Comparison of ENCODE assay signal across 10 cellular contexts in genomic region chr1:6485140-6485936, GRCh38. TPM values are rescaled to one million over a fixed set of nuclear protein-coding genes. Genes with fewer than 3 reads are reported as not detected.
DNase-seq lines count a peak whose midpoint lies in the region; ATAC-seq and TF ChIP-seq lines count a peak whose summit lies in the region.
"Had no signal": no experiment of that assay in that cellular context is flagged by ENCODE, and none has a peak within 500 bp of the region (broad histone marks: within the 10 kb centered on the region; RNA-seq: fewer than 3 reads in every experiment).

No MANE protein-coding gene starts in this region.

- peaks cover 4 to 26% (median 12%) of the 10 kb centered on the region in 4 donors for H3K4me1 Mint-ChIP-seq in CD4-positive, alpha-beta memory T cell

- CTCF ChIA-PET in SK-N-SH (lab: Yijun Ruan, JAX) = interaction anchor here (0.6 to 16.2 kb wide), 22 partner anchors 7 to 262 kb away, joined by 3 to 439 read pairs (median 5); partner anchors contain the start of genes HES2, NOL9 and TAS1R1
- CTCF ChIA-PET in CD4-positive, alpha-beta memory T cell (lab: Charles Lee; ENCODE audit: partially characterized antibody) = interaction anchor here (0.8 to 12.4 kb wide), 20 partner anchors 8 to 217 kb away, joined by 3 to 158 read pairs (median 4); partner anchors contain the start of genes NOL9 and TAS1R1

- DNase-seq in AG10803 (ENCODE audit: low read depth) (no peak), SK-N-SH (peak; percentile 85), fibroblast of villous mesenchyme (ENCODE audit: low read depth) (no peak), neuronal stem cell (ENCODE audit: low spot score) (no peak), midbrain (lab: John Stamatoyannopoulos, UW) (no peak)
- no peak for DNase-seq in CD4-positive, alpha-beta memory T cell
- DNase-seq: activated CD4-positive, alpha-beta T cell treated with anti-CD3 and anti-CD28 coated beads, Interleukin-2, amount 10 ng/mL, durations not matched to agents 7 days and 5 days; cortex of kidney had no signal

- H3K36me3 Mint-ChIP-seq in CD4-positive, alpha-beta memory T cell = no peaks in the 10 kb centered on the region

- H2BK15ac ChIP-seq in neuronal stem cell (ENCODE audit: low read length) = peak overlapping the region; percentile 100

- H3K36me3 ChIP-seq in SK-N-SH (replicated peaks in 1 of 2; ENCODE audit: control insufficient read depth in 1 of 2, insufficient read depth in 2 of 2, low read length in 1 of 2) (no peaks in the 10 kb centered on the region), neuronal stem cell (replicated peaks in 1 of 2; ENCODE audit: control insufficient read depth in 2 of 2, insufficient read depth in 2 of 2, low read length in 2 of 2) (peaks cover 0 to 6% of the 10 kb centered on the region in 2 donors)
- H3K36me3 ChIP-seq in CD4-positive, alpha-beta memory T cell (ENCODE audit: insufficient read depth, low read length) = no peaks in the 10 kb centered on the region

- peak overlapping the region; percentile 94 for H2BK5ac ChIP-seq in neuronal stem cell (ENCODE audit: low read length)

- no peaks in the 10 kb centered on the region for H3K9me3 ChIP-seq in SK-N-SH
- no peaks in the 10 kb centered on the region for H3K9me3 ChIP-seq in neuronal stem cell (replicated peaks in 1 of 2; ENCODE audit: control insufficient read depth in 2 of 2, insufficient read depth in 1 of 2, low read depth in 1 of 2, low read length in 2 of 2)
- no peaks in the 10 kb centered on the region for H3K9me3 ChIP-seq in CD4-positive, alpha-beta memory T cell (ENCODE audit: control insufficient read depth in 1 of 2, low read length in 2 of 2)

- peak overlapping the region; percentile 67 for H2BK12ac ChIP-seq in neuronal stem cell (ENCODE audit: low read length)

- peaks cover 0 to 30% of the 10 kb centered on the region in 2 experiments; a peak in 1 of 4 replicates for H3K4me1 ChIP-seq in SK-N-SH (ENCODE audit: control insufficient read depth in 1 of 2, insufficient read depth in 2 of 2, low read depth in 1 of 2, low read length in 1 of 2)
- peaks cover 13 to 22% of the 10 kb centered on the region in 2 donors for H3K4me1 ChIP-seq in neuronal stem cell (ENCODE audit: control insufficient read depth in 2 of 2, insufficient read depth in 1 of 2, low read depth in 1 of 2, low read length in 2 of 2)
- H3K4me1 ChIP-seq in CD4-positive, alpha-beta memory T cell (ENCODE audit: insufficient read depth, low read length) = peaks cover 16% of the 10 kb centered on the region

- H3K4me3 Mint-ChIP-seq in CD4-positive, alpha-beta memory T cell = no peak overlapping the region
- H3K4me3 Mint-ChIP-seq: activated CD4-positive, alpha-beta T cell treated with anti-CD3 and anti-CD28 coated beads, Interleukin-2, amount 10 ng/mL, durations not matched to agents 7 days and 5 days had no signal

- H3K27me3 Mint-ChIP-seq in CD4-positive, alpha-beta memory T cell = peaks cover 9 to 10% of the 10 kb centered on the region in 2 donors

- H3K4me3 ChIP-seq in AG10803 (ENCODE audit: low read length) (peak overlapping the region; percentile 40), SK-N-SH (ENCODE audit: low read depth in 2 of 2, low read length in 1 of 2) (peak overlapping the region; percentile 50 to 53), fibroblast of villous mesenchyme (ENCODE audit: low read depth, low read length) (peak overlapping the region; percentile 27), neuronal stem cell (ENCODE audit: low read length in 2 of 2) (peak overlapping the region; percentile 62 to 89)
- no peak overlapping the region for H3K4me3 ChIP-seq in CD4-positive, alpha-beta memory T cell (ENCODE audit: low read length in 2 of 2)

- H2AFZ ChIP-seq in SK-N-SH (ENCODE audit: low read depth) (peak overlapping the region; percentile 74; the same call in 1 of the 2 replicates), neuronal stem cell (ENCODE audit: low read length) (peak overlapping the region; percentile 93)

- H4K20me1 ChIP-seq in SK-N-SH (ENCODE audit: insufficient read depth) = no peaks in the 10 kb centered on the region

- peaks cover 31% of the 10 kb centered on the region; the same call in 1 of the 2 replicates for H3K79me2 ChIP-seq in SK-N-SH (ENCODE audit: insufficient read depth)

- H2AK5ac ChIP-seq in neuronal stem cell (ENCODE audit: low read depth, low read length) = peak overlapping the region; percentile 88

- H4K8ac ChIP-seq in neuronal stem cell (ENCODE audit: low read depth, low read length) = no peak overlapping the region

- peak overlapping the region; percentile 100 for H4K91ac ChIP-seq in neuronal stem cell (ENCODE audit: low read depth, low read length, poor library complexity)

- no peak for ATAC-seq in HG02870 (IDR thresholded peaks at IDR 0.05; ENCODE audit: unreplicated experiment)
- no peak for ATAC-seq in HG03280 (IDR thresholded peaks at IDR 0.05; ENCODE audit: unreplicated experiment)

- peak overlapping the region; percentile 58; the same call in 1 of the 2 replicates for H3K9ac ChIP-seq in SK-N-SH
- peak overlapping the region; percentile 95 for H3K9ac ChIP-seq in neuronal stem cell (ENCODE audit: low read depth, low read length, poor library complexity)

- intact Hi-C loops in CD4-positive, alpha-beta memory T cell (cut with micrococcal nuclease) = no loop called here

- no peaks in the 10 kb centered on the region for H3K27me3 ChIP-seq in SK-N-SH (ENCODE audit: insufficient read depth)
- no peaks in the 10 kb centered on the region for H3K27me3 ChIP-seq in neuronal stem cell (ENCODE audit: control insufficient read depth in 3 of 3, insufficient read depth in 3 of 3, low read depth in 1 of 3, low read length in 3 of 3)
- H3K27me3 ChIP-seq in CD4-positive, alpha-beta memory T cell (ENCODE audit: insufficient read depth, low read length) = peaks cover 14% of the 10 kb centered on the region

- no peak for TF ChIP-seq CTCF in AG10803 (conservative IDR thresholded peaks at IDR 0.05; ENCODE audit: low read length)
- TF ChIP-seq CTCF in SK-N-SH (IDR thresholded peaks at IDR 0.05) = no peak
- TF ChIP-seq CTCF in fibroblast of villous mesenchyme (IDR thresholded peaks at IDR 0.05; ENCODE audit: insufficient read depth, low read depth, low read length) = no peak

- H3F3A ChIP-seq in SK-N-SH (replicated peaks; ENCODE audit: insufficient read depth) = no peaks in the 10 kb centered on the region

- H3K4ac ChIP-seq in neuronal stem cell (ENCODE audit: low read length) = peak overlapping the region; percentile 41

- H3K27ac ChIP-seq in SK-N-SH (ENCODE audit: low read depth in 2 of 2, low read length in 1 of 2) (no peak overlapping the region), neuronal stem cell (replicated peaks; ENCODE audit: low read length) (no peak overlapping the region)
- no peak overlapping the region for H3K27ac ChIP-seq in CD4-positive, alpha-beta memory T cell (ENCODE audit: low read depth, low read length)

- H3K14ac ChIP-seq in neuronal stem cell (ENCODE audit: low read length) = peak overlapping the region; percentile 86

- H3K9me2 ChIP-seq in SK-N-SH = no peaks in the 10 kb centered on the region

- POLR2A ChIA-PET in SK-N-SH (lab: Yijun Ruan, JAX) = interaction anchor here (0.8 to 1.2 kb wide), 3 partner anchors 9 to 38 kb away, joined by 4 to 5 read pairs (median 4); no protein-coding TSS in a partner anchor
- POLR2A ChIA-PET in CD4-positive, alpha-beta memory T cell (lab: Charles Lee; ENCODE audit: partially characterized antibody) = interaction anchor here (0.6 to 2.1 kb wide), 5 partner anchors 13 to 95 kb away, joined by 3 to 9 read pairs (median 3); partner anchors contain the start of genes NOL9 and TAS1R1

- peaks cover 2% of the 10 kb centered on the region for H3K79me1 ChIP-seq in neuronal stem cell (ENCODE audit: low read depth, low read length)

- WGBS in SK-N-SH (ENCODE audit: low lambda C conversion rate) = 19% methylated on average over 17 of the region's 75 CpGs
- no CpG with 5 or more reads among the region's 75 CpGs for WGBS in neuronal stem cell (ENCODE audit: extremely low coverage in 2 of 2, insufficient read length in 2 of 2, insufficient replicate concordance in 1 of 2), 2 donors

- H3K18ac ChIP-seq in neuronal stem cell (ENCODE audit: low read length) = peak overlapping the region; percentile 99

- TF ChIP-seq RAD21 in SK-N-SH (IDR thresholded peaks at IDR 0.05; ENCODE audit: low read length) = no peak

- no peaks in the 10 kb centered on the region for H3K9me3 Mint-ChIP-seq in CD4-positive, alpha-beta memory T cell
- H3K9me3 Mint-ChIP-seq: activated CD4-positive, alpha-beta T cell treated with anti-CD3 and anti-CD28 coated beads, Interleukin-2, amount 10 ng/mL, durations not matched to agents 7 days and 5 days had no signal

- TF ChIP-seq EP300 in SK-N-SH (IDR thresholded peaks at IDR 0.05; ENCODE audit: borderline replicate concordance in 1 of 2, low read depth in 1 of 2, low read length in 1 of 2) = no peak

- H3K27ac Mint-ChIP-seq in CD4-positive, alpha-beta memory T cell = no peak overlapping the region
- H3K27ac Mint-ChIP-seq: activated CD4-positive, alpha-beta T cell treated with anti-CD3 and anti-CD28 coated beads, Interleukin-2, amount 10 ng/mL, durations not matched to agents 7 days and 5 days had no signal

- peak overlapping the region; percentile 70 for H3K4me2 ChIP-seq in SK-N-SH
- H3K4me2 ChIP-seq in neuronal stem cell (ENCODE audit: insufficient read depth, low read length, poor library complexity, severe bottlenecking) = peak overlapping the region; percentile 95

- peak overlapping the region; percentile 75 for H3K23ac ChIP-seq in neuronal stem cell (ENCODE audit: low read depth, low read length, poor library complexity)

- H2BK120ac ChIP-seq in neuronal stem cell (ENCODE audit: low read depth, low read length) = peak overlapping the region; percentile 83

TF ChIP-seq in SK-N-SH, 30 proteins besides CTCF, POLR2A, EP300 and RAD21 (continues in another document):
- TF ChIP-seq GATA2 (CRISPR knock-in tag; IDR thresholded peaks at IDR 0.05) (no peak), POLR2AphosphoS5 (IDR thresholded peaks at IDR 0.05; ENCODE audit: low read depth, low read length) (no peak), TEAD4 (IDR thresholded peaks at IDR 0.05; ENCODE audit: borderline replicate concordance, insufficient read depth) (no peak), NRF1 (IDR thresholded peaks at IDR 0.05; ENCODE audit: low read depth, low read length) (no peak)

RNA-seq across cellular contexts. Expression of gene PLEKHG5, which starts 6.1 kb away (rescaled TPM):
- polyA plus RNA-seq in SK-N-SH (2012; rRNA removed) = 14.7 and 14.9 TPM in 2 replicates
- polyA plus RNA-seq in SK-N-SH (2012; cell fraction: cytosol; rRNA removed) = 3.4 and 5.7 TPM in 2 replicates
- polyA plus RNA-seq in SK-N-SH (2012; cell fraction: nucleus; rRNA removed) = 86.5 and 98.6 TPM in 2 replicates
- 7.4 and 11.2 TPM in 2 replicates for total RNA-seq in fibroblast of villous mesenchyme
- 18.8 TPM for polyA plus RNA-seq in neuronal stem cell (2013, experiment 1 of 2)
- 18.8 TPM for polyA plus RNA-seq in neuronal stem cell (2013, experiment 2 of 2)
- 10 to 100 TPM; 10.4 to 11.8 TPM for total RNA-seq in CD4-positive, alpha-beta memory T cell
- polyA plus RNA-seq in CD4-positive, alpha-beta memory T cell = 1 to 10 TPM; 1.7 to 2.0 TPM

RNA-seq across cellular contexts. Expression of gene TNFRSF25, which starts 19.4 kb away (rescaled TPM):
- polyA plus RNA-seq in SK-N-SH (2012; rRNA removed) = 20.8 TPM in 2 replicates
- 2.6 and 5.2 TPM in 2 replicates for polyA plus RNA-seq in SK-N-SH (2012; cell fraction: cytosol; rRNA removed)
- polyA plus RNA-seq in SK-N-SH (2012; cell fraction: nucleus; rRNA removed) = 170 and 223 TPM in 2 replicates
- total RNA-seq in fibroblast of villous mesenchyme = 2.9 and 3.9 TPM in 2 replicates
- polyA plus RNA-seq in neuronal stem cell (2013, experiment 1 of 2) = 14.5 TPM
- 14.1 TPM for polyA plus RNA-seq in neuronal stem cell (2013, experiment 2 of 2)
- 100 to 1,000 TPM; 392 to 415 TPM for total RNA-seq in CD4-positive, alpha-beta memory T cell
- polyA plus RNA-seq in CD4-positive, alpha-beta memory T cell = 10 to 100 TPM; 28.9 to 60.7 TPM

Comparison
In these comparisons a context has a peak if more than half of its experiments do, and no peak if none do; other contexts are left out.
1. H3K4me3 ChIP-seq: peak in AG10803 (single experiment), SK-N-SH (2 of 2), fibroblast of villous mesenchyme (single experiment) and neuronal stem cell (2 of 2); none in CD4-positive, alpha-beta memory T cell (0 of 2).
2. RNA of gene TNFRSF25, which starts 19.4 kb away (total RNA-seq): 392 to 415 TPM in CD4-positive, alpha-beta memory T cell; 2.9 to 3.9 TPM in fibroblast of villous mesenchyme; every median in the first group is over 10 times any median in the second.